Comparison of ENCODE assay signal across 2 cellular contexts in the genomic region with DNA sequence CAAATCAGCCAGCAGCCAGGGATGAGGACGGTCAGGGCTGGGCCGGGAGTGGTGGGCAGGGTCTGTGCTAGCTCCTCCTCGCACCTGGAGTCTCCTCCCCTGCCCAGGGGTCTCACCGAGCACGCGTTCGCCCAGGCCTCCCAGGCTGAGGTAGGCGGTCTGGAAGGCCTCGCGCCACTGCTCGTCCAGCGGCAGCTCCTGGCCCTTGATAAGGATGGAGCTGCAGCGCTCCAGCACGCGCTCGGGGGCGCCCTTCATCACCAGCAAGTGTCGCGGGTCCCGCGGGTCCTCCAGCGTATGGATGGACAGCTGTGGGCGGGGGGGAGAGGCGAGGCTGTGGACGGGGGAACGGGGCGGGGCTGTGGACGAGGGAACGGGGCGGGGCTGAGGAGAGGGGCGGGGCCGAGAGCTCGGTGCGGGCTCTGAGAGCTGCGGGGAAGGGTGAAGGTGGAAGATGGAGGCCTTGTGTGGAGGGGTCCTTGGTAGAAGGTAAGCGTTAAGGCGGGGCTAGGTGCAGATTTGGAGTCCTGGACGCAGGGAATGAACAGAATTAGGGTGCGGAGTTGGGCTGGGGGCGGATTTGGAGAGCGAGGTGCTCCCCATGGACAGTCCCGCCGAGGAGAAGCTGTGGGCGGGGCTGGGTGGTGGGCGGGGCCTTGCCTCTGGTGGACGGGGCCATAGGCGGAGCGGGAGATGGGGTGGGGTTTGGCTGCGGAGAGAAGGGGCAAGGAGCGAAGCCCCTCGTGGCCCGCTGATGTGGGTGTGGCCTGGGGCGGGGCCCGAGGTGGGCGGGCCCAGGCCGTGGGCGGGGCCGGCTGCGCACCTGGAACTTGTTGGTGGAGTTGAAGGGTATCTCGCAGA.
TF ChIP-seq lines count a peak whose summit lies in the region.

No MANE protein-coding gene starts in this region.

TF ChIP-seq in A549, 52 proteins besides CTCF, POLR2A, EP300 and RAD21:
- TF ChIP-seq, protein P1, sequence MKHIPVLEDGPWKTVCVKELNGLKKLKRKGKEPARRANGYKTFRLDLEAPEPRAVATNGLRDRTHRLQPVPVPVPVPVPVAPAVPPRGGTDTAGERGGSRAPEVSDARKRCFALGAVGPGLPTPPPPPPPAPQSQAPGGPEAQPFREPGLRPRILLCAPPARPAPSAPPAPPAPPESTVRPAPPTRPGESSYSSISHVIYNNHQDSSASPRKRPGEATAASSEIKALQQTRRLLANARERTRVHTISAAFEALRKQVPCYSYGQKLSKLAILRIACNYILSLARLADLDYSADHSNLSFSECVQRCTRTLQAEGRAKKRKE (CRISPR knock-in tag; IDR thresholded peaks at IDR 0.05; ENCODE audit: low read depth) = no peak
- TF ChIP-seq EHMT2 (IDR thresholded peaks at IDR 0.05; ENCODE audit: low read depth) (no peak), KDM5A (IDR thresholded peaks at IDR 0.05) (no peak), MAFK (IDR thresholded peaks at IDR 0.05; ENCODE audit: partially characterized antibody) (no peak), MAZ (IDR thresholded peaks at IDR 0.05; ENCODE audit: borderline replicate concordance, low read depth, low read length) (no peak), TP53 (CRISPR knock-in tag; IDR thresholded peaks at IDR 0.05) (no peak), NR3C1 (IDR thresholded peaks at IDR 0.05) (no peak), RFX5 (IDR thresholded peaks at IDR 0.05) (no peak)
- TF ChIP-seq, protein P2, sequence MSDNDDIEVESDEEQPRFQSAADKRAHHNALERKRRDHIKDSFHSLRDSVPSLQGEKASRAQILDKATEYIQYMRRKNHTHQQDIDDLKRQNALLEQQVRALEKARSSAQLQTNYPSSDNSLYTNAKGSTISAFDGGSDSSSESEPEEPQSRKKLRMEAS (IDR thresholded peaks at IDR 0.05) = no peak; the same call in 1 of the 2 replicates
- TF ChIP-seq, protein P3, sequence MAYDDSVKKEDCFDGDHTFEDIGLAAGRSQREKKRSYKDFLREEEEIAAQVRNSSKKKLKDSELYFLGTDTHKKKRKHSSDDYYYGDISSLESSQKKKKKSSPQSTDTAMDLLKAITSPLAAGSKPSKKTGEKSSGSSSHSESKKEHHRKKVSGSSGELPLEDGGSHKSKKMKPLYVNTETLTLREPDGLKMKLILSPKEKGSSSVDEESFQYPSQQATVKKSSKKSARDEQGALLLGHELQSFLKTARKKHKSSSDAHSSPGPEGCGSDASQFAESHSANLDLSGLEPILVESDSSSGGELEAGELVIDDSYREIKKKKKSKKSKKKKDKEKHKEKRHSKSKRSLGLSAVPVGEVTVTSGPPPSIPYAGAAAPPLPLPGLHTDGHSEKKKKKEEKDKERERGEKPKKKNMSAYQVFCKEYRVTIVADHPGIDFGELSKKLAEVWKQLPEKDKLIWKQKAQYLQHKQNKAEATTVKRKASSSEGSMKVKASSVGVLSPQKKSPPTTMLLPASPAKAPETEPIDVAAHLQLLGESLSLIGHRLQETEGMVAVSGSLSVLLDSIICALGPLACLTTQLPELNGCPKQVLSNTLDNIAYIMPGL (CRISPR knock-in tag; IDR thresholded peaks at IDR 0.05; ENCODE audit: borderline replicate concordance) = no peak

TF ChIP-seq in HCT116, 20 proteins besides CTCF, POLR2A, EP300 and RAD21:
- TF ChIP-seq EZH2phosphoT487 (IDR thresholded peaks at IDR 0.05; ENCODE audit: borderline replicate concordance) = no peak
- TF ChIP-seq CBX3 (IDR thresholded peaks at IDR 0.05; ENCODE audit: low read depth) = no peak
- TF ChIP-seq, protein P2 (IDR thresholded peaks at IDR 0.05) = no peak
- TF ChIP-seq FOSL1 (IDR thresholded peaks at IDR 0.05; ENCODE audit: low read depth) = no peak
- no peak for TF ChIP-seq ELF1 (IDR thresholded peaks at IDR 0.05; ENCODE audit: borderline replicate concordance, low read depth)
